8 cellular contexts compared by ENCODE assay signal in genomic region chr6:36623547-36624459, GRCh38. TPM values are rescaled to one million over a fixed set of nuclear protein-coding genes. Genes with fewer than 3 reads are reported as not detected.
DNase-seq lines count a peak whose midpoint lies in the region; ATAC-seq and TF ChIP-seq lines count a peak whose summit lies in the region.

No MANE protein-coding gene starts in this region.

- H4K20me1 ChIP-seq in Loucy (ENCODE audit: insufficient read depth, low read length, poor library complexity, severe bottlenecking) = no peaks in the 10 kb centered on the region

- H3K4me2 ChIP-seq in Loucy (ENCODE audit: low read depth, low read length, poor library complexity, severe bottlenecking) = peak overlapping the region; percentile 57

- H3K4me3 ChIP-seq in Loucy (ENCODE audit: low read length, poor library complexity, severe bottlenecking) (peak overlapping the region; percentile 13), thoracic aorta (no peak overlapping the region)

- no peaks in the 10 kb centered on the region for H3K27me3 ChIP-seq in Loucy (ENCODE audit: insufficient read depth, low read length, poor library complexity, severe bottlenecking)
- H3K27me3 ChIP-seq in thoracic aorta (replicated peaks; ENCODE audit: insufficient read depth) = no peaks in the 10 kb centered on the region

- H3K4me1 ChIP-seq in Loucy (ENCODE audit: insufficient read depth, low read length, poor library complexity, severe bottlenecking) (peaks cover 27% of the 10 kb centered on the region), thoracic aorta (ENCODE audit: control insufficient read depth in 1 of 2, low read depth in 2 of 2) (peaks cover 44 to 52% of the 10 kb centered on the region in 2 donors)

- no peak for ATAC-seq in thoracic aorta (ENCODE audit: insufficient number of reproducible peaks, low FRiP score, low read depth)

- no peaks in the 10 kb centered on the region for H3K9me3 Mint-ChIP-seq in activated T-helper 2 cell treated with anti-CD3 and anti-CD28 coated beads, Interferon-gamma antibody, Interleukin-2, Interleukin-4, amounts not matched to agents 10 μg/mL and 5 μg/mL and 100 μg/mL, durations not matched to agents 14 hours and 24 hours and 36 hours

- intact Hi-C loops in activated T-helper 2 cell treated with anti-CD3 and anti-CD28 coated beads, Interferon-gamma antibody, Interleukin-2, Interleukin-4, amounts not matched to agents 10 μg/mL and 5 μg/mL and 100 μg/mL, durations not matched to agents 14 hours and 24 hours and 36 hours (cut with micrococcal nuclease) = loop anchor here (1.0 kb wide), 2 partner anchors 56 to 135 kb away; no protein-coding TSS in a partner anchor

- no peaks in the 10 kb centered on the region for H3K36me3 ChIP-seq in Loucy (ENCODE audit: insufficient read depth, low read length)
- H3K36me3 ChIP-seq in thoracic aorta = no peaks in the 10 kb centered on the region

- peaks cover 22% of the 10 kb centered on the region for H3K4me1 Mint-ChIP-seq in activated T-helper 2 cell treated with anti-CD3 and anti-CD28 coated beads, Interferon-gamma antibody, Interleukin-2, Interleukin-4, amounts not matched to agents 10 μg/mL and 5 μg/mL and 100 μg/mL, durations not matched to agents 14 hours and 24 hours and 36 hours (ENCODE audit: low read depth)

- peak overlapping the region in 1 of 2 donors; percentile 74 for H3K27ac ChIP-seq in thoracic aorta

- H3F3A ChIP-seq in Loucy (ENCODE audit: low read depth) = no peaks in the 10 kb centered on the region

- H3K36me3 Mint-ChIP-seq in activated T-helper 2 cell treated with anti-CD3 and anti-CD28 coated beads, Interferon-gamma antibody, Interleukin-2, Interleukin-4, amounts not matched to agents 10 μg/mL and 5 μg/mL and 100 μg/mL, durations not matched to agents 14 hours and 24 hours and 36 hours (ENCODE audit: low read depth) = no peaks in the 10 kb centered on the region

- H3K27me3 Mint-ChIP-seq in activated T-helper 2 cell treated with anti-CD3 and anti-CD28 coated beads, Interferon-gamma antibody, Interleukin-2, Interleukin-4, amounts not matched to agents 10 μg/mL and 5 μg/mL and 100 μg/mL, durations not matched to agents 14 hours and 24 hours and 36 hours (ENCODE audit: low read depth) = no peaks in the 10 kb centered on the region

- peak; percentile 88 for DNase-seq in AG20443 (ENCODE audit: low spot score)
- peak; percentile 71 for DNase-seq in GM19240 (ENCODE audit: insufficient read length, low spot score)
- DNase-seq in RPMI8226 = peak; percentile 83
- DNase-seq in activated T-helper 2 cell treated with anti-CD3 and anti-CD28 coated beads, Interferon-gamma antibody, Interleukin-2, Interleukin-4, amounts not matched to agents 10 μg/mL and 5 μg/mL and 100 μg/mL, durations not matched to agents 14 hours and 24 hours and 36 hours (ENCODE audit: low spot score) = peak; percentile 68
- DNase-seq in foreskin melanocyte = peak; percentile 57
- DNase-seq in occipital lobe (lab: John Stamatoyannopoulos, UW) = peak; percentile 48
- peak; percentile 73 for DNase-seq in thoracic aorta (ENCODE audit: low spot score)

- H3K9me3 ChIP-seq in Loucy (ENCODE audit: insufficient read depth, low read depth, low read length) (no peaks in the 10 kb centered on the region), thoracic aorta (no peaks in the 10 kb centered on the region)

- no peak overlapping the region for H3K4me3 Mint-ChIP-seq in activated T-helper 2 cell treated with anti-CD3 and anti-CD28 coated beads, Interferon-gamma antibody, Interleukin-2, Interleukin-4, amounts not matched to agents 10 μg/mL and 5 μg/mL and 100 μg/mL, durations not matched to agents 14 hours and 24 hours and 36 hours (ENCODE audit: low read depth)

- no peak overlapping the region for H3K27ac Mint-ChIP-seq in activated T-helper 2 cell treated with anti-CD3 and anti-CD28 coated beads, Interferon-gamma antibody, Interleukin-2, Interleukin-4, amounts not matched to agents 10 μg/mL and 5 μg/mL and 100 μg/mL, durations not matched to agents 14 hours and 24 hours and 36 hours

- H3K9me2 ChIP-seq in Loucy (replicated peaks; ENCODE audit: low read depth, low read length) = no peaks in the 10 kb centered on the region

- no peak overlapping the region for H3K9ac ChIP-seq in Loucy (ENCODE audit: low read depth, low read length, poor library complexity, severe bottlenecking)

- no peak overlapping the region for H2AFZ ChIP-seq in Loucy (ENCODE audit: low read length)

- TF ChIP-seq CTCF in Loucy (conservative IDR thresholded peaks at IDR 0.05; ENCODE audit: low read length) (peak; percentile 96), thoracic aorta (IDR thresholded peaks at IDR 0.05) (peak; percentile 83)

- H3K79me2 ChIP-seq in Loucy (ENCODE audit: insufficient read depth, low read length) = no peaks in the 10 kb centered on the region

RNA-seq across cellular contexts. Expression of gene SRSF3, which starts 29.6 kb away (rescaled TPM):
- total RNA-seq in activated T-helper 2 cell treated with anti-CD3 and anti-CD28 coated beads, Interferon-gamma antibody, Interleukin-2, Interleukin-4, amounts not matched to agents 10 μg/mL and 5 μg/mL and 100 μg/mL, durations not matched to agents 14 hours and 24 hours and 36 hours = 512 and 541 TPM in 2 replicates
- total RNA-seq in occipital lobe = 202 TPM
- total RNA-seq in thoracic aorta = 100 to 1,000 TPM in 1 of 2 donors, 10 to 100 TPM in 1; 88.5 to 120 TPM

RNA-seq across cellular contexts. Expression of gene CDKN1A, which starts 54.7 kb away (rescaled TPM):
- 43.9 and 45.3 TPM in 2 replicates for total RNA-seq in activated T-helper 2 cell treated with anti-CD3 and anti-CD28 coated beads, Interferon-gamma antibody, Interleukin-2, Interleukin-4, amounts not matched to agents 10 μg/mL and 5 μg/mL and 100 μg/mL, durations not matched to agents 14 hours and 24 hours and 36 hours
- total RNA-seq in occipital lobe (2.0 TPM), thoracic aorta (100 to 1,000 TPM; 311 to 457 TPM)

Comparison
In these comparisons a context has a peak if more than half of its experiments do, and no peak if none do; other contexts are left out.
1. RNA of gene CDKN1A, which starts 54.7 kb away (total RNA-seq): 311 to 457 TPM in thoracic aorta and 43.9 to 45.3 TPM in activated T-helper 2 cell treated with anti-CD3 and anti-CD28 coated beads, Interferon-gamma antibody, Interleukin-2, Interleukin-4, amounts not matched to agents 10 μg/mL and 5 μg/mL and 100 μg/mL, durations not matched to agents 14 hours and 24 hours and 36 hours; 2.0 TPM in occipital lobe (single experiment); every median in the first group is over 10 times any median in the second.
2. Peak in every context shown above with its lines, with median percentiles within 50 percentile points of each other: DNase-seq.